In the genomic region with DNA sequence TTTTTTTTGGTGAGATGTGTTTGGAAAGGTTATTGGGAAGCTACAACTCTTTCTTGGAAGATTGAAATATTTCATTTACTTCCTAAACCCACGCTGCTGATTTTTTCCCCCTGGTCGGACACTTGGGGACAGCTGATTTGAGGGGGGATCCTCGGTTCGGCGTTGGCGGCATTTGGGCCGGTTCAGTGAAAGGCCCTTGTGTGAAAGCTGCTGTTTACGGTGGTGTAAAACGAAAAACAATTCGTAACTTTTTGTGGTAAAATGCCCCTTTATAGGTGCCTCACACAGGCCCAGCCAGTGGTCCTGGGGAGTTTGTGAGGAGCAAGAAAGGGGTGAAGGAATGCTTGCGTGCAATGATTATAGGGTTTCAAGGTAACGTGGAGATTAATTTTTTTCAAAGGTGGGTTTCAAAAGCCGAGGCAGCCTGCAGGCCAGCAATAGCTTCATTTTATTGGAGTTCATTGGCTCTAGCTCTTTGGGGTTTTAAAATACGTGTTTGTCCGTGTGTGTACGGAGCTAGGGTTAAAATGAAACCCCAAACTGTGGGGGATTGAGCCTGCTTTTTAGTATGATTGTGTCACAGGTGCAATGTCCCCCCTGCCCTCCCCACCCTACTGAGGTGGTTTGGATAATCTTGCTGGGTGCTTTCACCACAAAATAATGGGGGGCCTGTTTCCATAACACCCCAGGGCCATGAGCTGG, we compare ENCODE assay signal across 9 cellular contexts.
A peak's percentile ranks its signal among the peaks of the same experiment; 100 is the strongest.
DNase-seq lines count a peak whose midpoint lies in the region; ATAC-seq and TF ChIP-seq lines count a peak whose summit lies in the region.
"Had no signal": no experiment of that assay in that cellular context is flagged by ENCODE, and none has a peak within 500 bp of the region (broad histone marks: within the 10 kb centered on the region; RNA-seq: fewer than 3 reads in every experiment).

No MANE protein-coding gene starts in this region.

- no peak overlapping the region for H2AK5ac ChIP-seq in trophoblast cell (ENCODE audit: low read length)

- no peak overlapping the region for H3K4ac ChIP-seq in trophoblast cell (ENCODE audit: low read depth, low read length)

- no peaks in the 10 kb centered on the region for H3K79me1 ChIP-seq in trophoblast cell (ENCODE audit: low read length)

- H3K4me1 ChIP-seq in ES-I3 (ENCODE audit: insufficient read depth, low read length) (0 out of 2 replicates have a peak, but pooled peaks cover 3% of the 10 kb centered on the region), Panc1 (ENCODE audit: control insufficient read depth, insufficient read depth, low read length) (peaks cover 17% of the 10 kb centered on the region), rectal smooth muscle tissue (ENCODE audit: control insufficient read depth, insufficient read depth, low read length) (peaks cover 39% of the 10 kb centered on the region), trophoblast cell (ENCODE audit: control insufficient read depth in 1 of 2, insufficient read depth in 2 of 2, low read length in 2 of 2) (peaks cover 4 to 5% of the 10 kb centered on the region in 2 experiments)

- no peaks in the 10 kb centered on the region for H3K36me3 ChIP-seq in ES-I3 (ENCODE audit: insufficient read depth, low read length)
- peaks cover 9% of the 10 kb centered on the region for H3K36me3 ChIP-seq in Panc1 (ENCODE audit: control insufficient read depth, insufficient read depth, low read length)
- peaks cover 2% of the 10 kb centered on the region for H3K36me3 ChIP-seq in rectal smooth muscle tissue (ENCODE audit: control insufficient read depth, insufficient read depth, low read length)
- H3K36me3 ChIP-seq in trophoblast cell (ENCODE audit: control insufficient read depth in 1 of 2, insufficient read depth in 2 of 2, low read length in 2 of 2), result no peaks in the 10 kb centered on the region
- H3K36me3 ChIP-seq: cardiac muscle cell had no signal

- no peak overlapping the region for H2BK120ac ChIP-seq in trophoblast cell (ENCODE audit: insufficient read depth, low read length, poor library complexity)

- no peak overlapping the region for H3K23ac ChIP-seq in trophoblast cell (ENCODE audit: low read length)

- no peak overlapping the region for H3K18ac ChIP-seq in trophoblast cell (ENCODE audit: low read length)

- WGBS in trophoblast cell (ENCODE audit: extremely low coverage, insufficient coverage, insufficient read length), result no CpG with 5 or more reads among the region's 16 CpGs

- H3K79me2 ChIP-seq in trophoblast cell (ENCODE audit: control insufficient read depth, insufficient read depth, low read length, poor library complexity), result no peaks in the 10 kb centered on the region

- no peak overlapping the region for H3K14ac ChIP-seq in trophoblast cell (ENCODE audit: low read length)

- H4K91ac ChIP-seq in trophoblast cell (ENCODE audit: low read depth, low read length), result no peak overlapping the region

- no peak overlapping the region for H2AFZ ChIP-seq in trophoblast cell (ENCODE audit: insufficient read depth, low read length, poor library complexity)

- H3K4me2 ChIP-seq in trophoblast cell (ENCODE audit: low read length), result no peak overlapping the region

- H3K4me3 ChIP-seq in Panc1 (ENCODE audit: low read depth in 2 of 2, low read length in 2 of 2) (peak overlapping the region; percentile 83 to 90), fibroblast of mammary gland (ENCODE audit: control insufficient read depth, low read depth, low read length) (peak overlapping the region; percentile 94), rectal smooth muscle tissue (ENCODE audit: low read length) (peak overlapping the region; percentile 78), trophoblast cell (ENCODE audit: low read depth, low read length) (no peak overlapping the region)

- intact Hi-C loops in Panc1 (cut with micrococcal nuclease; ENCODE audit: unreplicated experiment), result no loop called here

- H2BK12ac ChIP-seq in trophoblast cell (ENCODE audit: low read length), result no peak overlapping the region

- POLR2A ChIA-PET in Panc1 (lab: Charles Lee), result interaction anchor here (0.6 to 1.1 kb wide), 6 partner anchors 12 to 77 kb away, joined by 3 to 20 read pairs (median 5); no protein-coding TSS in a partner anchor

- TSS peak; percentile 66 for BruUV-seq in Panc1 (replicated peaks; lab: Mats Ljungman, UMichigan)

- H3K27ac ChIP-seq in Panc1 (ENCODE audit: low read length), result peak overlapping the region; percentile 99
- peak overlapping the region; percentile 94 for H3K27ac ChIP-seq in rectal smooth muscle tissue (ENCODE audit: low read depth, low read length)
- H3K27ac ChIP-seq in trophoblast cell (ENCODE audit: low read depth, low read length), result no peak overlapping the region
- H3K27ac ChIP-seq: cardiac muscle cell had no signal

- peak overlapping the region; percentile 81 for H3K9ac ChIP-seq in ES-I3 (ENCODE audit: low read depth, low read length)
- peak overlapping the region; percentile 34 for H3K9ac ChIP-seq in rectal smooth muscle tissue (ENCODE audit: low read length)
- no peak overlapping the region for H3K9ac ChIP-seq in trophoblast cell (ENCODE audit: low read length)

- no peak overlapping the region for H2BK5ac ChIP-seq in trophoblast cell (ENCODE audit: low read depth, low read length, poor library complexity)

- CTCF ChIA-PET in Panc1 (lab: Charles Lee), result no interaction called here

- no peak overlapping the region for H4K12ac ChIP-seq in trophoblast cell (ENCODE audit: low read depth, low read length)

- no peak for ATAC-seq in Panc1
- no peak for ATAC-seq in GM19023 (IDR thresholded peaks at IDR 0.05; ENCODE audit: unreplicated experiment)

- H3K27me3 ChIP-seq in Panc1 (ENCODE audit: control insufficient read depth, insufficient read depth, low read length) (no peaks in the 10 kb centered on the region), rectal smooth muscle tissue (ENCODE audit: control insufficient read depth, insufficient read depth, low read length) (no peaks in the 10 kb centered on the region), trophoblast cell (ENCODE audit: insufficient read depth, low read length) (peaks cover 45% of the 10 kb centered on the region)

- no peaks in the 10 kb centered on the region for H3K9me3 ChIP-seq in ES-I3 (ENCODE audit: control insufficient read depth, insufficient read depth, low read length)
- H3K9me3 ChIP-seq in Panc1 (ENCODE audit: control insufficient read depth, insufficient read depth, low read depth, low read length), result no peaks in the 10 kb centered on the region
- H3K9me3 ChIP-seq in trophoblast cell (ENCODE audit: insufficient read depth, low read depth, low read length), result peaks cover 2% of the 10 kb centered on the region

- in situ Hi-C loops in Panc1 (cut with HindIII; ENCODE audit: low pct_unique_long_range_greater_than_20kb, low sequenced_read_pairs), result no loop called here

- DNase-seq in Panc1 (ENCODE audit: low read depth, low spot score), result no peak
- DNase-seq in fibroblast of mammary gland (ENCODE audit: low read depth), result peak; percentile 4
- DNase-seq in occipital lobe (lab: John Stamatoyannopoulos, UW), result no peak
- no peak for DNase-seq in trophoblast cell
- DNase-seq in DMS 273 (lab: John Stamatoyannopoulos, UW; ENCODE audit: unreplicated experiment), result no peak

- no peak for TF ChIP-seq CTCF in Panc1 (IDR thresholded peaks at IDR 0.05)
- TF ChIP-seq CTCF in fibroblast of mammary gland (conservative IDR thresholded peaks at IDR 0.05; ENCODE audit: control insufficient read depth, insufficient read depth, low read depth, low read length), result no peak

- H4K8ac ChIP-seq in trophoblast cell (ENCODE audit: low read depth, low read length), result no peak overlapping the region
